In genomic region chr7:142880886-142881505, GRCh38 we compare ENCODE assay signal across 9 cellular contexts. TPM values are rescaled to one million over a fixed set of nuclear protein-coding genes. Genes with fewer than 3 reads are reported as not detected.
DNase-seq lines count a peak whose midpoint lies in the region; ATAC-seq and TF ChIP-seq lines count a peak whose summit lies in the region.
"Had no signal": no experiment of that assay in that cellular context is flagged by ENCODE, and none has a peak within 500 bp of the region (broad histone marks: within the 10 kb centered on the region; RNA-seq: fewer than 3 reads in every experiment).

No MANE protein-coding gene starts in this region.

- no peaks in the 10 kb centered on the region for H3K9me3 Mint-ChIP-seq in Calu3 (ENCODE audit: low read depth, unreplicated experiment)
- H3K9me3 Mint-ChIP-seq in progenitor cell of endocrine pancreas (ENCODE audit: low read depth), result peaks cover 4% of the 10 kb centered on the region

- H3K27ac Mint-ChIP-seq in Calu3 (ENCODE audit: unreplicated experiment) (no peak overlapping the region), progenitor cell of endocrine pancreas (peak overlapping the region; percentile 46)

- H3K27me3 Mint-ChIP-seq in Calu3 (ENCODE audit: unreplicated experiment) (peaks cover 76% of the 10 kb centered on the region), progenitor cell of endocrine pancreas (peaks cover 20% of the 10 kb centered on the region)

- peaks cover 38% of the 10 kb centered on the region for H3K4me1 Mint-ChIP-seq in Calu3 (ENCODE audit: low read depth, unreplicated experiment)
- peaks cover 14% of the 10 kb centered on the region for H3K4me1 Mint-ChIP-seq in progenitor cell of endocrine pancreas (ENCODE audit: low read depth)

- TF ChIP-seq CTCF in Calu3 (IDR thresholded peaks at IDR 0.05; ENCODE audit: unreplicated experiment) (peak; percentile 92), epithelial cell of proximal tubule (conservative IDR thresholded peaks at IDR 0.05; ENCODE audit: low read depth, low read length) (peak; percentile 87), progenitor cell of endocrine pancreas (IDR thresholded peaks at IDR 0.05; ENCODE audit: unreplicated experiment) (peak; percentile 61)

- no TSS peak for BruUV-seq in Calu3 (replicated peaks; lab: Mats Ljungman, UMichigan)

- peak; percentile 70 for ATAC-seq in GM21360 (IDR thresholded peaks at IDR 0.05; ENCODE audit: unreplicated experiment)
- no peak for ATAC-seq in GM19397 (IDR thresholded peaks at IDR 0.05; ENCODE audit: unreplicated experiment)

- H3K36me3 Mint-ChIP-seq in Calu3 (ENCODE audit: insufficient read depth, unreplicated experiment) (peaks cover 4% of the 10 kb centered on the region), progenitor cell of endocrine pancreas (ENCODE audit: insufficient read depth) (no peaks in the 10 kb centered on the region)

- intact Hi-C loops in Calu3 (cut with micrococcal nuclease; ENCODE audit: unreplicated experiment), result loop anchor here (1.0 to 10.0 kb wide), 3 partner anchors 61 to 334 kb away; no protein-coding TSS in a partner anchor

- DNase-seq in Calu3 (peak; percentile 63), HuH-7 (ENCODE audit: low spot score) (peak; percentile 63), epithelial cell of proximal tubule (ENCODE audit: low read depth) (no peak), progenitor cell of endocrine pancreas (ENCODE audit: low spot score, unreplicated experiment) (peak; percentile 11), NCI-H2227 treated with DMSO at 0.1 percent for 48 hours (lab: John Stamatoyannopoulos, UW) (no peak)
- DNase-seq in activated CD4-positive, alpha-beta T cell treated with anti-CD3 and anti-CD28 coated beads, Interleukin-2, amount 50 U/mL, for 1 hour, result peak; percentile 48

- no peak overlapping the region for H3K4me3 ChIP-seq in epithelial cell of proximal tubule (ENCODE audit: low read depth, low read length)

- CTCF ChIA-PET in Calu3 (lab: Charles Lee), result interaction anchor here (0.6 to 4.0 kb wide), 9 partner anchors 14 to 334 kb away, joined by 3 to 40 read pairs (median 4); no protein-coding TSS in a partner anchor

- no peak overlapping the region for H3K4me3 Mint-ChIP-seq in Calu3 (ENCODE audit: low read depth, unreplicated experiment)
- no peak overlapping the region for H3K4me3 Mint-ChIP-seq in progenitor cell of endocrine pancreas (ENCODE audit: low read depth)

RNA-seq across cellular contexts. Expression of gene TRPV6, which starts 4.5 kb away (rescaled TPM):
- total RNA-seq in Calu3 (2022) (1.7 TPM in 2 replicates), epithelial cell of proximal tubule (0.06 and 0.29 TPM in 2 replicates), progenitor cell of endocrine pancreas (5.7 and 6.2 TPM in 2 replicates)
- total RNA-seq: T-helper 1 cell treated with Interleukin-12 subunit alpha and Interleukin-12 subunit beta and Interleukin-4 antibody, amounts not matched to agents 30 ng/mL and 1 ng/mL, for 36 hours had no signal

RNA-seq across cellular contexts. Expression of gene EPHB6, which starts 26.1 kb away (rescaled TPM):
- total RNA-seq in Calu3 (2022), result 3.0 and 3.1 TPM in 2 replicates
- 0.75 and 3.3 TPM in 2 replicates for total RNA-seq in epithelial cell of proximal tubule
- 24.8 and 28.8 TPM in 2 replicates for total RNA-seq in progenitor cell of endocrine pancreas

RNA-seq across cellular contexts. Expression of gene TRPV5, which starts 52.5 kb away (rescaled TPM):
- not detected in 2 replicates for total RNA-seq in Calu3 (2022)
- total RNA-seq in epithelial cell of proximal tubule, result not detected in 2 replicates
- 0.13 and 0.14 TPM in 2 replicates for total RNA-seq in progenitor cell of endocrine pancreas
- total RNA-seq: T-helper 1 cell treated with Interleukin-12 subunit alpha and Interleukin-12 subunit beta and Interleukin-4 antibody, amounts not matched to agents 30 ng/mL and 1 ng/mL, for 36 hours had no signal

RNA-seq across cellular contexts. Expression of gene LLCFC1, which starts 58.3 kb away (rescaled TPM):
- not detected in 2 replicates for total RNA-seq in Calu3 (2022)
- total RNA-seq in epithelial cell of proximal tubule, result not detected in 2 replicates
- not detected in 2 replicates for total RNA-seq in progenitor cell of endocrine pancreas
- total RNA-seq: T-helper 1 cell treated with Interleukin-12 subunit alpha and Interleukin-12 subunit beta and Interleukin-4 antibody, amounts not matched to agents 30 ng/mL and 1 ng/mL, for 36 hours had no signal

Comparison
In these comparisons a context has a peak if more than half of its experiments do, and no peak if none do; other contexts are left out.
1. DNase-seq: peak in Calu3 (single experiment), HuH-7 (single experiment), activated CD4-positive, alpha-beta T cell treated with anti-CD3 and anti-CD28 coated beads, Interleukin-2, amount 50 U/mL, for 1 hour (single experiment) and progenitor cell of endocrine pancreas (single experiment); none in epithelial cell of proximal tubule (single experiment) and NCI-H2227 treated with DMSO at 0.1 percent for 48 hours (single experiment).
2. Peak in every context shown above with its lines, with median percentiles within 50 percentile points of each other: CTCF ChIP-seq.